ENCODE assay signal across 18 cellular contexts in genomic region chr2:23239374-23239773, GRCh38.
DNase-seq lines count a peak whose midpoint lies in the region; TF ChIP-seq lines count a peak whose summit lies in the region.
"Had no signal": no experiment of that assay in that cellular context is flagged by ENCODE, and none has a peak within 500 bp of the region (broad histone marks: within the 10 kb centered on the region; RNA-seq: fewer than 3 reads in every experiment).

No MANE protein-coding gene starts in this region.

- H3K4me3 Mint-ChIP-seq in activated CD4-positive, alpha-beta T cell treated with anti-CD3 and anti-CD28 coated beads, Interleukin-2, amount 10 ng/mL, durations not matched to agents 24 days and 14 days, result no peak overlapping the region
- H3K4me3 Mint-ChIP-seq in activated CD4-positive, alpha-beta T cell treated with anti-CD3 and anti-CD28 coated beads, Interleukin-2, amount 10 ng/mL, durations not matched to agents 7 days and 5 days, result no peak overlapping the region
- H3K4me3 Mint-ChIP-seq: B cell; CD4-positive, alpha-beta T cell; CD8-positive, alpha-beta T cell had no signal

- TF ChIP-seq POLR2A in esophagus muscularis mucosa (IDR thresholded peaks at IDR 0.05; ENCODE audit: low read depth) (no peak), prostate gland (IDR thresholded peaks at IDR 0.05) (no peak)

- no peaks in the 10 kb centered on the region for H3K27me3 Mint-ChIP-seq in activated CD4-positive, alpha-beta T cell treated with anti-CD3 and anti-CD28 coated beads, Interleukin-2, amount 10 ng/mL, durations not matched to agents 24 days and 14 days
- no peaks in the 10 kb centered on the region for H3K27me3 Mint-ChIP-seq in activated CD4-positive, alpha-beta T cell treated with anti-CD3 and anti-CD28 coated beads, Interleukin-2, amount 10 ng/mL, durations not matched to agents 7 days and 5 days

- H3K4me3 ChIP-seq in esophagus muscularis mucosa (no peak overlapping the region), prostate gland (no peak overlapping the region)
- H3K4me3 ChIP-seq: A549; BLaER1 treated with 17β-estradiol and CSF1 and Interleukin-3, amounts not matched to agents 10 nM and 100 nM had no signal

- H3K27me3 ChIP-seq in esophagus muscularis mucosa (no peaks in the 10 kb centered on the region), prostate gland (replicated peaks; ENCODE audit: insufficient read depth) (no peaks in the 10 kb centered on the region)
- H3K27me3 ChIP-seq: BLaER1 treated with 17β-estradiol and CSF1 and Interleukin-3, amounts not matched to agents 10 nM and 100 nM had no signal

- H3K4me1 ChIP-seq in esophagus muscularis mucosa, result peaks cover 0 to 4% (median 2%) of the 10 kb centered on the region in 4 donors
- no peaks in the 10 kb centered on the region for H3K4me1 ChIP-seq in prostate gland (replicated peaks)
- H3K4me1 ChIP-seq: A549, Caco-2 had no signal

- no peak for TF ChIP-seq CTCF in esophagus muscularis mucosa (IDR thresholded peaks at IDR 0.05)
- TF ChIP-seq CTCF in prostate gland (IDR thresholded peaks at IDR 0.05), result no peak

- WGBS in esophagus muscularis mucosa, result 92% methylated on average over 8 of the region's 8 CpGs
- WGBS in prostate gland, result 90% methylated on average over 8 of the region's 8 CpGs

- H3K9me3 Mint-ChIP-seq in activated CD4-positive, alpha-beta T cell treated with anti-CD3 and anti-CD28 coated beads, Interleukin-2, amount 10 ng/mL, durations not matched to agents 24 days and 14 days, result no peaks in the 10 kb centered on the region
- no peaks in the 10 kb centered on the region for H3K9me3 Mint-ChIP-seq in activated CD4-positive, alpha-beta T cell treated with anti-CD3 and anti-CD28 coated beads, Interleukin-2, amount 10 ng/mL, durations not matched to agents 7 days and 5 days
- H3K9me3 Mint-ChIP-seq: CD4-positive, alpha-beta T cell; CD8-positive, alpha-beta T cell had no signal

- no peak for TF ChIP-seq EP300 in esophagus muscularis mucosa (IDR thresholded peaks at IDR 0.05)

- H3K4me1 Mint-ChIP-seq in activated CD4-positive, alpha-beta T cell treated with anti-CD3 and anti-CD28 coated beads, Interleukin-2, amount 10 ng/mL, durations not matched to agents 24 days and 14 days, result no peaks in the 10 kb centered on the region
- H3K4me1 Mint-ChIP-seq in activated CD4-positive, alpha-beta T cell treated with anti-CD3 and anti-CD28 coated beads, Interleukin-2, amount 10 ng/mL, durations not matched to agents 7 days and 5 days, result no peaks in the 10 kb centered on the region
- H3K4me1 Mint-ChIP-seq: B cell had no signal

- no peaks in the 10 kb centered on the region for H3K36me3 Mint-ChIP-seq in activated CD4-positive, alpha-beta T cell treated with anti-CD3 and anti-CD28 coated beads, Interleukin-2, amount 10 ng/mL, durations not matched to agents 24 days and 14 days (ENCODE audit: low read depth)
- H3K36me3 Mint-ChIP-seq in activated CD4-positive, alpha-beta T cell treated with anti-CD3 and anti-CD28 coated beads, Interleukin-2, amount 10 ng/mL, durations not matched to agents 7 days and 5 days (ENCODE audit: low read depth), result no peaks in the 10 kb centered on the region
- H3K36me3 Mint-ChIP-seq: CD8-positive, alpha-beta T cell had no signal

- H3K27ac ChIP-seq in esophagus muscularis mucosa (replicated peaks in 1 of 4) (no peak overlapping the region), prostate gland (no peak overlapping the region)
- H3K27ac ChIP-seq: 22Rv1; A549; BLaER1 treated with 17β-estradiol and CSF1 and Interleukin-3, amounts not matched to agents 10 nM and 100 nM; C4-2B had no signal

- H3K27ac Mint-ChIP-seq in activated CD4-positive, alpha-beta T cell treated with anti-CD3 and anti-CD28 coated beads, Interleukin-2, amount 10 ng/mL, durations not matched to agents 24 days and 14 days, result no peak overlapping the region
- no peak overlapping the region for H3K27ac Mint-ChIP-seq in activated CD4-positive, alpha-beta T cell treated with anti-CD3 and anti-CD28 coated beads, Interleukin-2, amount 10 ng/mL, durations not matched to agents 7 days and 5 days
- H3K27ac Mint-ChIP-seq: B cell; CD4-positive, alpha-beta T cell; CD8-positive, alpha-beta T cell had no signal

- H3K36me3 ChIP-seq in esophagus muscularis mucosa, result no peaks in the 10 kb centered on the region
- no peaks in the 10 kb centered on the region for H3K36me3 ChIP-seq in prostate gland
- H3K36me3 ChIP-seq: BLaER1 treated with 17β-estradiol and CSF1 and Interleukin-3, amounts not matched to agents 10 nM and 100 nM had no signal

- peak; percentile 20 for DNase-seq in activated CD4-positive, alpha-beta T cell treated with anti-CD3 and anti-CD28 coated beads, Interleukin-2, amount 10 ng/mL, durations not matched to agents 24 days and 14 days
- DNase-seq in activated CD4-positive, alpha-beta T cell treated with anti-CD3 and anti-CD28 coated beads, Interleukin-2, amount 10 ng/mL, durations not matched to agents 7 days and 5 days, result no peak
- DNase-seq in esophagus muscularis mucosa (ENCODE audit: extremely low spot score) (peak; percentile 68), prostate gland (ENCODE audit: low spot score) (peak; percentile 2), GM19240 (ENCODE audit: insufficient read length, low spot score) (no peak), NCI-H2171 (lab: John Stamatoyannopoulos, UW) (no peak)
- DNase-seq: AML-193; Caco-2; Calu3; CD4-positive, alpha-beta T cell; CD8-positive, alpha-beta T cell; DMS79 treated with DMSO at 0.1 percent for 48 hours; GF-D8 had no signal

- CTCF ChIA-PET in activated CD4-positive, alpha-beta T cell treated with anti-CD3 and anti-CD28 coated beads, Interleukin-2, amount 10 ng/mL, durations not matched to agents 7 days and 5 days (lab: Charles Lee), result no interaction called here

- POLR2A ChIA-PET in activated CD4-positive, alpha-beta T cell treated with anti-CD3 and anti-CD28 coated beads, Interleukin-2, amount 10 ng/mL, durations not matched to agents 7 days and 5 days (lab: Charles Lee), result no interaction called here

- intact Hi-C loops in activated CD4-positive, alpha-beta T cell treated with anti-CD3 and anti-CD28 coated beads, Interleukin-2, amount 10 ng/mL, durations not matched to agents 24 days and 14 days (cut with micrococcal nuclease), result no loop called here
- intact Hi-C loops in esophagus muscularis mucosa (cut with DNase I) (no loop called here), prostate gland (cut with DNase I) (no loop called here)

- H3K9me3 ChIP-seq in esophagus muscularis mucosa (no peaks in the 10 kb centered on the region), prostate gland (no peaks in the 10 kb centered on the region)
- H3K9me3 ChIP-seq: A549; BLaER1 treated with 17β-estradiol and CSF1 and Interleukin-3, amounts not matched to agents 10 nM and 100 nM; Caco-2 had no signal

Comparison
In these comparisons a context has a peak if more than half of its experiments do, and no peak if none do; other contexts are left out.
1. DNase-seq: peak in activated CD4-positive, alpha-beta T cell treated with anti-CD3 and anti-CD28 coated beads, Interleukin-2, amount 10 ng/mL, durations not matched to agents 24 days and 14 days (single experiment), esophagus muscularis mucosa (single experiment) and prostate gland (single experiment); none in activated CD4-positive, alpha-beta T cell treated with anti-CD3 and anti-CD28 coated beads, Interleukin-2, amount 10 ng/mL, durations not matched to agents 7 days and 5 days (single experiment), GM19240 (single experiment) and NCI-H2171 (single experiment).